ENCODE assay signal across 8 cellular contexts in the genomic region with DNA sequence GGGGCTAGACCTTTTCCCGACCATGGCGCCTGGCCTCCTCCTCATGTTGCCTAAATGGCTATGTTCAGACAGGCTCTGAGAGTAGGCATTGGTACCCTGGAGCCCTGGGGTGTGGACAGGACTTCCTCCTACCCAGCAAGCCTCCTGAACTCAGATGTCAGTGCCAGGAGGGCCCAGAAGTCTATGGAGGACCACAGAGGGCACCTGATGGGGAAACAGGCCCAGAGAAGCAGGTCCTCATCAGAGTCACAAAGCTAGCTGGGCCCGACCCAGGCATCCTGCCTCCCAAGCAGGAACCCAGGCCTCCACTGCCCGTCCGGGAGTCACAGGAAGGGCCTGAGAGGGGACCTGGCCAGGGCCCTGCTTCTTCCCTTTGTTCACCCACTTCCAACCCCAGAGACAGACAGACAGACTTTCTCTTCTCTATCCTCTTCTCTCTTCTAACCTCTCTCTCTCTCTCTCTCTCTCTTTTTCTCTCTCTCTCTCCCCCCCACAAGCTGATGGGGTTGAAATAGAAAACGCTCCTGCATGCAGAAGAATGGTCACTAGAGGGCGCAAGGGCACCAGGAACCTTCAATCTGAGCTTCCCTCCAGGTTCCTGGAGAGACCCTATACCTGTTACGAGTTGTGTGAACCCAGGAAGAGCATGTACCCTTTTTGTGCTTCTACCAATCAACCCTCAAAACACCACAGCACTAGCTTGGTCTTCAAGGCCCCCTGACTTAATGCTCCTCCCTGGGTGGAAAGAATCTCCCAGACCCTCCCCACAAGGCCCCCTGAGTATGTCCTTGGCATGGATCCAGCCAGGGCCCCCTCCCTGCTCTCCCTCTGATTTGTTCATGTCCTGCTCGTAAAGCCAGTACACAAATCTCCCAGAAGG. TPM values are rescaled to one million over a fixed set of nuclear protein-coding genes. Genes with fewer than 3 reads are reported as not detected.
DNase-seq lines count a peak whose midpoint lies in the region; ATAC-seq and TF ChIP-seq lines count a peak whose summit lies in the region.

No MANE protein-coding gene starts in this region.

- no peaks in the 10 kb centered on the region for H3K9me3 ChIP-seq in OCI-LY3 (ENCODE audit: insufficient read depth, low read length)
- H3K9me3 ChIP-seq in naive thymus-derived CD4-positive, alpha-beta T cell (ENCODE audit: control insufficient read depth in 2 of 3, low read length in 3 of 3) = no peaks in the 10 kb centered on the region

- intact Hi-C loops in naive thymus-derived CD4-positive, alpha-beta T cell (cut with micrococcal nuclease) = loop anchor here (1.0 to 5.0 kb wide), 6 partner anchors 11 to 922 kb away; partner anchors contain the start of gene PLEKHB1 (in 1 of the 2)

- no peak overlapping the region for H3K4me3 ChIP-seq in OCI-LY3 (ENCODE audit: low read length)
- H3K4me3 ChIP-seq in naive thymus-derived CD4-positive, alpha-beta T cell (ENCODE audit: low read length) = no peak overlapping the region

- no peaks in the 10 kb centered on the region for H3K27me3 Mint-ChIP-seq in naive thymus-derived CD4-positive, alpha-beta T cell

- peaks cover 32% of the 10 kb centered on the region for H3K4me1 ChIP-seq in OCI-LY3 (ENCODE audit: low read length)
- H3K4me1 ChIP-seq in naive thymus-derived CD4-positive, alpha-beta T cell (ENCODE audit: control insufficient read depth in 2 of 2, insufficient read depth in 2 of 2, low read length in 2 of 2) = peaks cover 27 to 35% of the 10 kb centered on the region in 2 donors

- DNase-seq in COR-L47 (lab: John Stamatoyannopoulos, UW) (peak; percentile 89), activated T-cell treated with anti-CD3 and anti-CD28 coated beads for 1 hour (ENCODE audit: low read depth) (peak; percentile 69), epidermal melanocyte (ENCODE audit: insufficient read length, low spot score) (peak; percentile 71)
- DNase-seq in naive thymus-derived CD4-positive, alpha-beta T cell = peak; percentile 41 to 85 (median 82)
- peak; percentile 69 to 88 for DNase-seq in stimulated activated effector memory CD8-positive, alpha-beta T cell treated with anti-CD3 and anti-CD28 coated beads, Interleukin-12 subunit alpha, Interleukin-12 subunit beta, amount 100 ng/mL, for 72 hours (ENCODE audit: low spot score in 2 of 2)

- peaks cover 34% of the 10 kb centered on the region for H3K79me2 ChIP-seq in OCI-LY3 (ENCODE audit: low read length)

- peaks cover 12% of the 10 kb centered on the region for H4K20me1 ChIP-seq in OCI-LY3 (ENCODE audit: insufficient read depth, low read length)

- no peak overlapping the region for H3K9ac ChIP-seq in OCI-LY3 (ENCODE audit: low read length)

- H3K27ac ChIP-seq in OCI-LY3 (ENCODE audit: low read length) = no peak overlapping the region
- peak overlapping the region; percentile 16 for H3K27ac ChIP-seq in naive thymus-derived CD4-positive, alpha-beta T cell (ENCODE audit: low read depth, low read length)

- peak overlapping the region in 9 of 10 donors; percentile 2 to 78 (median 64) for H3K4me3 Mint-ChIP-seq in naive thymus-derived CD4-positive, alpha-beta T cell
- H3K4me3 Mint-ChIP-seq in stimulated activated effector memory CD8-positive, alpha-beta T cell treated with anti-CD3 and anti-CD28 coated beads, Interleukin-12 subunit alpha, Interleukin-12 subunit beta, amount 100 ng/mL, for 72 hours = no peak overlapping the region

- peak; percentile 90 for TF ChIP-seq RAD21 in Ishikawa (IDR thresholded peaks at IDR 0.05; ENCODE audit: low read depth)

- TF ChIP-seq CTCF in OCI-LY3 (IDR thresholded peaks at IDR 0.05; ENCODE audit: low read depth, low read length) = peak; percentile 82

- no peaks in the 10 kb centered on the region for H3K27me3 ChIP-seq in OCI-LY3 (ENCODE audit: low read depth, low read length)
- H3K27me3 ChIP-seq in naive thymus-derived CD4-positive, alpha-beta T cell (ENCODE audit: control insufficient read depth in 2 of 2, insufficient read depth in 2 of 2, low read length in 2 of 2) = no peaks in the 10 kb centered on the region

- H3K27ac Mint-ChIP-seq in naive thymus-derived CD4-positive, alpha-beta T cell = peak overlapping the region; percentile 64 to 98 (median 92)
- H3K27ac Mint-ChIP-seq in stimulated activated effector memory CD8-positive, alpha-beta T cell treated with anti-CD3 and anti-CD28 coated beads, Interleukin-12 subunit alpha, Interleukin-12 subunit beta, amount 100 ng/mL, for 72 hours = peak overlapping the region; percentile 88

- H2AFZ ChIP-seq in OCI-LY3 (ENCODE audit: low read depth, low read length) = no peak overlapping the region

- POLR2A ChIA-PET in naive thymus-derived CD4-positive, alpha-beta T cell (lab: Charles Lee) = interaction anchor here (0.6 to 1.5 kb wide), 13 partner anchors 9 to 1243 kb away, joined by 3 to 31 read pairs (median 3); partner anchors contain the start of genes MRPL48 and STARD10

- no peak overlapping the region for H3K4me2 ChIP-seq in OCI-LY3 (ENCODE audit: low read length)

- ATAC-seq in naive thymus-derived CD4-positive, alpha-beta T cell = peak; percentile 53
- ATAC-seq in stimulated activated effector memory CD8-positive, alpha-beta T cell treated with anti-CD3 and anti-CD28 coated beads, Interleukin-12 subunit alpha, Interleukin-12 subunit beta, amount 100 ng/mL, for 72 hours = peak; percentile 42
- ATAC-seq in HG03342 (IDR thresholded peaks at IDR 0.05; ENCODE audit: unreplicated experiment) = no peak

- peaks cover 0 to 4% (median 0%) of the 10 kb centered on the region in 11 donors for H3K9me3 Mint-ChIP-seq in naive thymus-derived CD4-positive, alpha-beta T cell
- no peaks in the 10 kb centered on the region for H3K9me3 Mint-ChIP-seq in stimulated activated effector memory CD8-positive, alpha-beta T cell treated with anti-CD3 and anti-CD28 coated beads, Interleukin-12 subunit alpha, Interleukin-12 subunit beta, amount 100 ng/mL, for 72 hours

- peaks cover 15% of the 10 kb centered on the region for H3K36me3 ChIP-seq in OCI-LY3 (replicated peaks; ENCODE audit: low read depth, low read length)
- peaks cover 0 to 12% (median 4%) of the 10 kb centered on the region in 3 experiments for H3K36me3 ChIP-seq in naive thymus-derived CD4-positive, alpha-beta T cell (ENCODE audit: control insufficient read depth in 2 of 3, insufficient read depth in 3 of 3, low read length in 3 of 3)

- H3K36me3 Mint-ChIP-seq in naive thymus-derived CD4-positive, alpha-beta T cell = peaks cover 0 to 4% (median 0%) of the 10 kb centered on the region in 5 donors
- H3K36me3 Mint-ChIP-seq in stimulated activated effector memory CD8-positive, alpha-beta T cell treated with anti-CD3 and anti-CD28 coated beads, Interleukin-12 subunit alpha, Interleukin-12 subunit beta, amount 100 ng/mL, for 72 hours = peaks cover 35% of the 10 kb centered on the region

- CTCF ChIA-PET in naive thymus-derived CD4-positive, alpha-beta T cell (lab: Charles Lee) = interaction anchor here (0.6 to 7.5 kb wide), 29 partner anchors 9 to 1978 kb away, joined by 3 to 102 read pairs (median 4); partner anchors contain the start of genes ATG16L2 and STARD10

- peaks cover 33 to 67% (median 55%) of the 10 kb centered on the region in 7 donors for H3K4me1 Mint-ChIP-seq in naive thymus-derived CD4-positive, alpha-beta T cell
- peaks cover 62% of the 10 kb centered on the region for H3K4me1 Mint-ChIP-seq in stimulated activated effector memory CD8-positive, alpha-beta T cell treated with anti-CD3 and anti-CD28 coated beads, Interleukin-12 subunit alpha, Interleukin-12 subunit beta, amount 100 ng/mL, for 72 hours

- no peak for TF ChIP-seq EP300 in Ishikawa (IDR thresholded peaks at IDR 0.05; ENCODE audit: borderline replicate concordance)

TF ChIP-seq in Ishikawa, 13 proteins besides CTCF, POLR2A, EP300 and RAD21:
- TF ChIP-seq NFIC (IDR thresholded peaks at IDR 0.05) = no peak
- TF ChIP-seq CREB1 (IDR thresholded peaks at IDR 0.05; ENCODE audit: low read depth) = no peak
- no peak for TF ChIP-seq ZBTB7A (IDR thresholded peaks at IDR 0.05; ENCODE audit: low read depth)
- no peak for TF ChIP-seq EGR1 (IDR thresholded peaks at IDR 0.05)
- TF ChIP-seq TEAD4 (IDR thresholded peaks at IDR 0.05) = no peak
- TF ChIP-seq FOXM1 (IDR thresholded peaks at IDR 0.05; ENCODE audit: borderline replicate concordance, low read depth) = no peak
- TF ChIP-seq YY1 (IDR thresholded peaks at IDR 0.05; ENCODE audit: low read depth) = no peak
- no peak for TF ChIP-seq MAX (IDR thresholded peaks at IDR 0.05)
- no peak for TF ChIP-seq TCF12 (IDR thresholded peaks at IDR 0.05; ENCODE audit: low read depth)
- TF ChIP-seq REST (IDR thresholded peaks at IDR 0.05; ENCODE audit: low read depth) = no peak
- no peak for TF ChIP-seq TAF1 (IDR thresholded peaks at IDR 0.05; ENCODE audit: low read depth)
TF ChIP-seq in Ishikawa: peak in this region for 0.

RNA-seq across cellular contexts. Expression of gene ARAP1, which starts 27.1 kb away (rescaled TPM):
- total RNA-seq in naive thymus-derived CD4-positive, alpha-beta T cell = 100 to 1,000 TPM; 119 to 317 (median 156) TPM
- polyA plus RNA-seq in naive thymus-derived CD4-positive, alpha-beta T cell = 10 to 100 TPM; 30.4 to 55.3 TPM

RNA-seq across cellular contexts. Expression of gene PDE2A, which starts 50.9 kb away (rescaled TPM):
- 1 to 10 TPM in 4 of 5 experiments, under 1 TPM in 1; 0.97 to 9.0 (median 1.7) TPM for total RNA-seq in naive thymus-derived CD4-positive, alpha-beta T cell
- polyA plus RNA-seq in naive thymus-derived CD4-positive, alpha-beta T cell = not detected
